Comparison of ENCODE assay signal across 1 cellular context in the genomic region with DNA sequence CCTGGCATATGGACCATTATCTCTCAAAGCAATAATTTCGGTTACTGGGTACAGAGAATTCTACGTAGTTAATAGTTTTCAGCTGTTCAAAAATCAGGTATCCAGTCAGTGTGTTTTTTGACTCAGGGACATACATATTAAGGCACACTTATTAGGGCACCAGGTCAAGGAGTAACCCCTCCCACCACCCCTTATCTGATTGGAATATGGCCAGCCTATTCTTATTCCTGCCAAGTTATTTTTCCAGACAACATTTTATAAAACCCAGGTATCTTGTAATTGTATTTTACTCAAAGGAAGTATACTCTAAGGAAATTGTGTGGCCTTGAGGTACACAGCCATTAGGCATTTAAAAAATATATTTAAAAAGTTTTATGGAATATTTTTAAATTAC.
A peak's percentile ranks its signal among the peaks of the same experiment; 100 is the strongest.
TF ChIP-seq lines count a peak whose summit lies in the region.

No MANE protein-coding gene starts in this region.

TF ChIP-seq in K562, 482 proteins besides CTCF, POLR2A, EP300 and RAD21:
- TF ChIP-seq DACH1 (IDR thresholded peaks at IDR 0.05; ENCODE audit: partially characterized antibody) (peak; percentile 40), ZNF184 (CRISPR knock-in tag; IDR thresholded peaks at IDR 0.05) (no peak), NFIC (IDR thresholded peaks at IDR 0.05) (peak; percentile 77)
